ENCODE assay signal across 16 cellular contexts in genomic region chr12:42779186-42779859, GRCh38.
DNase-seq lines count a peak whose midpoint lies in the region; TF ChIP-seq lines count a peak whose summit lies in the region.
"Had no signal": no experiment of that assay in that cellular context is flagged by ENCODE, and none has a peak within 500 bp of the region (broad histone marks: within the 10 kb centered on the region; RNA-seq: fewer than 3 reads in every experiment).

No MANE protein-coding gene starts in this region.

- intact Hi-C loops in transverse colon (cut with DNase I; ENCODE audit: low total_unique reads): no loop called here

- DNase-seq in DMS 273 (lab: John Stamatoyannopoulos, UW; ENCODE audit: unreplicated experiment) (peak; percentile 47), DMS 273 treated with DMSO at 0.1 percent for 48 hours (lab: John Stamatoyannopoulos, UW) (no peak), SK-MEL-5 (ENCODE audit: low read depth, low spot score) (peak; percentile 70), fibroblast of pulmonary artery (ENCODE audit: low read depth) (peak; percentile 59), skeletal muscle cell (ENCODE audit: low read depth) (peak; percentile 66), transverse colon (no peak), cortex of kidney (lab: John Stamatoyannopoulos, UW) (no peak), COR-L47 (lab: John Stamatoyannopoulos, UW) (no peak)
- DNase-seq: activated CD4-positive, alpha-beta T cell treated with anti-CD3 and anti-CD28 coated beads for 1 hour; CD8-positive, alpha-beta memory T cell; cerebellar nuclear complex; HFFc6; Kasumi-1; NCI-H774; substantia nigra had no signal

- no peaks in the 10 kb centered on the region for H3K9me3 ChIP-seq in transverse colon

- no peak for TF ChIP-seq POLR2A in transverse colon (IDR thresholded peaks at IDR 0.05)

- no peak for TF ChIP-seq EP300 in transverse colon (IDR thresholded peaks at IDR 0.05; ENCODE audit: low read depth)

- H3K27me3 ChIP-seq in transverse colon: no peaks in the 10 kb centered on the region

- H3K4me3 ChIP-seq in fibroblast of pulmonary artery (replicated peaks; ENCODE audit: low read depth, low read length): no peak overlapping the region
- H3K4me3 ChIP-seq in skeletal muscle cell (ENCODE audit: low read depth, low read length): no peak overlapping the region
- H3K4me3 ChIP-seq in transverse colon: no peak overlapping the region

- H3K4me1 ChIP-seq in transverse colon: no peaks in the 10 kb centered on the region

- in situ Hi-C loops in SK-MEL-5 (cut with HindIII; ENCODE audit: low pct_unique_long_range_greater_than_20kb, low sequenced_read_pairs): no loop called here
- in situ Hi-C loops in transverse colon (cut with MboI; ENCODE audit: low pct_ligation_motif_present in 1 of 4, low pct_unique_long_range_greater_than_20kb in 1 of 4, low sequenced_read_pairs in 3 of 4): no loop called here

- TF ChIP-seq CTCF in fibroblast of pulmonary artery (IDR thresholded peaks at IDR 0.05; ENCODE audit: low read length, missing control alignments) (no peak), transverse colon (IDR thresholded peaks at IDR 0.05) (no peak)

- H3K27ac ChIP-seq in transverse colon: no peak overlapping the region
- H3K27ac ChIP-seq: 22Rv1 had no signal

- WGBS in transverse colon (ENCODE audit: low coverage in 1 of 2), 2 donors: 84 to 100% methylated on average over 1 to 7 of the region's 7 CpGs

- no peaks in the 10 kb centered on the region for H3K36me3 ChIP-seq in transverse colon

Comparison
In these comparisons a context has a peak if more than half of its experiments do, and no peak if none do; other contexts are left out.
1. DNase-seq: peak in DMS 273 (single experiment), SK-MEL-5 (single experiment), fibroblast of pulmonary artery (single experiment) and skeletal muscle cell (single experiment); none in DMS 273 treated with DMSO at 0.1 percent for 48 hours (single experiment), transverse colon (single experiment), cortex of kidney (single experiment) and COR-L47 (single experiment).